In the genomic region with DNA sequence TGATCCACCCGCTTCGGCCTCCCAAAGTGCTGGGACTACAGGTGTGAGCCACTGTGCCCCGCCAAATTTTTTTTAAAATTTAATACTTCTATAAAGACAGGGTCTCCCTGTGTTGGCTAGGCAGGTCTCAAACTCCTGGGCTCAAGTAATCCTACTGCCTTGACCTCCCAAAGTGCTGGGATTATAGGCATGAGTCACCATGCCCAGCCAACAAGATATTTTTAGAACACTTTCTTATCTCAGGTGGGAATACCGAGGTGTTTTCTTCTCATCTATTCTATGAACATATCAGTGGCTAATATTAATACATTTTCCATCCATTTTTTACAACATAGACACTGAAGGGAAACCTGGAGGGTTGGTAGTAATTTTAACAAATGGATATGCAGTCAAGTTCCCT, we compare ENCODE assay signal across 1 cellular context.
TF ChIP-seq lines count a peak whose summit lies in the region.

No MANE protein-coding gene starts in this region.

TF ChIP-seq in HCT116, 20 proteins besides CTCF, POLR2A, EP300 and RAD21:
- TF ChIP-seq SRF (IDR thresholded peaks at IDR 0.05; ENCODE audit: low read depth) (no peak), ZFX (IDR thresholded peaks at IDR 0.05) (no peak), EZH2phosphoT487 (IDR thresholded peaks at IDR 0.05; ENCODE audit: borderline replicate concordance) (no peak), ELF1 (IDR thresholded peaks at IDR 0.05; ENCODE audit: borderline replicate concordance, low read depth) (no peak), EZH2 (IDR thresholded peaks at IDR 0.05) (no peak), JUND (IDR thresholded peaks at IDR 0.05) (no peak), EGR1 (IDR thresholded peaks at IDR 0.05; ENCODE audit: low read depth) (no peak), TCF7L2 (IDR thresholded peaks at IDR 0.05; ENCODE audit: borderline replicate concordance, extremely low read depth, insufficient read depth, insufficient read length) (no peak), CEBPB (IDR thresholded peaks at IDR 0.05; ENCODE audit: low read depth) (no peak), SIN3A (IDR thresholded peaks at IDR 0.05; ENCODE audit: low read depth) (no peak), SP1 (IDR thresholded peaks at IDR 0.05; ENCODE audit: low read depth) (no peak), FOSL1 (IDR thresholded peaks at IDR 0.05; ENCODE audit: low read depth) (no peak), POLR2AphosphoS5 (IDR thresholded peaks at IDR 0.05; ENCODE audit: low read depth, low read length) (no peak), YY1 (IDR thresholded peaks at IDR 0.05; ENCODE audit: extremely low read depth, insufficient replicate concordance, low read depth, low read length) (no peak), ZNF274 (IDR thresholded peaks at IDR 0.05; ENCODE audit: low read depth, low read length) (no peak), CBX3 (IDR thresholded peaks at IDR 0.05; ENCODE audit: low read depth) (no peak)
- TF ChIP-seq, protein P1, sequence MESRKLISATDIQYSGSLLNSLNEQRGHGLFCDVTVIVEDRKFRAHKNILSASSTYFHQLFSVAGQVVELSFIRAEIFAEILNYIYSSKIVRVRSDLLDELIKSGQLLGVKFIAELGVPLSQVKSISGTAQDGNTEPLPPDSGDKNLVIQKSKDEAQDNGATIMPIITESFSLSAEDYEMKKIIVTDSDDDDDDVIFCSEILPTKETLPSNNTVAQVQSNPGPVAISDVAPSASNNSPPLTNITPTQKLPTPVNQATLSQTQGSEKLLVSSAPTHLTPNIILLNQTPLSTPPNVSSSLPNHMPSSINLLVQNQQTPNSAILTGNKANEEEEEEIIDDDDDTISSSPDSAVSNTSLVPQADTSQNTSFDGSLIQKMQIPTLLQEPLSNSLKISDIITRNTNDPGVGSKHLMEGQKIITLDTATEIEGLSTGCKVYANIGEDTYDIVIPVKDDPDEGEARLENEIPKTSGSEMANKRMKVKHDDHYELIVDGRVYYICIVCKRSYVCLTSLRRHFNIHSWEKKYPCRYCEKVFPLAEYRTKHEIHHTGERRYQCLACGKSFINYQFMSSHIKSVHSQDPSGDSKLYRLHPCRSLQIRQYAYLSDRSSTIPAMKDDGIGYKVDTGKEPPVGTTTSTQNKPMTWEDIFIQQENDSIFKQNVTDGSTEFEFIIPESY (IDR thresholded peaks at IDR 0.05; ENCODE audit: extremely low read depth, insufficient replicate concordance, low read length): no peak
- TF ChIP-seq, protein P2, sequence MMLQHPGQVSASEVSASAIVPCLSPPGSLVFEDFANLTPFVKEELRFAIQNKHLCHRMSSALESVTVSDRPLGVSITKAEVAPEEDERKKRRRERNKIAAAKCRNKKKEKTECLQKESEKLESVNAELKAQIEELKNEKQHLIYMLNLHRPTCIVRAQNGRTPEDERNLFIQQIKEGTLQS (IDR thresholded peaks at IDR 0.05): no peak
- TF ChIP-seq, protein P3, sequence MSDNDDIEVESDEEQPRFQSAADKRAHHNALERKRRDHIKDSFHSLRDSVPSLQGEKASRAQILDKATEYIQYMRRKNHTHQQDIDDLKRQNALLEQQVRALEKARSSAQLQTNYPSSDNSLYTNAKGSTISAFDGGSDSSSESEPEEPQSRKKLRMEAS (IDR thresholded peaks at IDR 0.05): no peak
- TF ChIP-seq, protein P4, sequence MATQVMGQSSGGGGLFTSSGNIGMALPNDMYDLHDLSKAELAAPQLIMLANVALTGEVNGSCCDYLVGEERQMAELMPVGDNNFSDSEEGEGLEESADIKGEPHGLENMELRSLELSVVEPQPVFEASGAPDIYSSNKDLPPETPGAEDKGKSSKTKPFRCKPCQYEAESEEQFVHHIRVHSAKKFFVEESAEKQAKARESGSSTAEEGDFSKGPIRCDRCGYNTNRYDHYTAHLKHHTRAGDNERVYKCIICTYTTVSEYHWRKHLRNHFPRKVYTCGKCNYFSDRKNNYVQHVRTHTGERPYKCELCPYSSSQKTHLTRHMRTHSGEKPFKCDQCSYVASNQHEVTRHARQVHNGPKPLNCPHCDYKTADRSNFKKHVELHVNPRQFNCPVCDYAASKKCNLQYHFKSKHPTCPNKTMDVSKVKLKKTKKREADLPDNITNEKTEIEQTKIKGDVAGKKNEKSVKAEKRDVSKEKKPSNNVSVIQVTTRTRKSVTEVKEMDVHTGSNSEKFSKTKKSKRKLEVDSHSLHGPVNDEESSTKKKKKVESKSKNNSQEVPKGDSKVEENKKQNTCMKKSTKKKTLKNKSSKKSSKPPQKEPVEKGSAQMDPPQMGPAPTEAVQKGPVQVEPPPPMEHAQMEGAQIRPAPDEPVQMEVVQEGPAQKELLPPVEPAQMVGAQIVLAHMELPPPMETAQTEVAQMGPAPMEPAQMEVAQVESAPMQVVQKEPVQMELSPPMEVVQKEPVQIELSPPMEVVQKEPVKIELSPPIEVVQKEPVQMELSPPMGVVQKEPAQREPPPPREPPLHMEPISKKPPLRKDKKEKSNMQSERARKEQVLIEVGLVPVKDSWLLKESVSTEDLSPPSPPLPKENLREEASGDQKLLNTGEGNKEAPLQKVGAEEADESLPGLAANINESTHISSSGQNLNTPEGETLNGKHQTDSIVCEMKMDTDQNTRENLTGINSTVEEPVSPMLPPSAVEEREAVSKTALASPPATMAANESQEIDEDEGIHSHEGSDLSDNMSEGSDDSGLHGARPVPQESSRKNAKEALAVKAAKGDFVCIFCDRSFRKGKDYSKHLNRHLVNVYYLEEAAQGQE (IDR thresholded peaks at IDR 0.05; ENCODE audit: low read depth): no peak
